1 cellular context compared by ENCODE assay signal in the genomic region with DNA sequence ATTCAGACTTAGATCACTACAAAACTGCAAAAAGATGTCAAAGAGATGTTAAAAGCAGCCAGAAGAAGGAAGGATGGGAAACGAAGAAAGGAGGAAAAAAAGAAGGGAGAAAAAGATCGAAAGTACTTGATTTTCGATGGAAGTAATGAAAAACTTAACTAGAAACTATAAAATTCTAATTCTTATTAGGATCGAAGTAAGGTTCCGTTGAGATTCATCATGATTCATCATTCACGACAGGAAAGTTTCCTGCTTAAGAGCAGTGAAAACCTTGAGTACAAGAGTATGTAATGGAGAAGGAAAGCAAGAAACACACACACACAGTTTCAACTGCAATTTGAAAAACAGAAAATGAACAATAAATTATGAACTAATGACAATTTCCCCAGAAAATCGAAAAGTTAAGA.
TF ChIP-seq lines count a peak whose summit lies in the region.

No MANE protein-coding gene starts in this region.

TF ChIP-seq in GM23338, 12 proteins besides CTCF, POLR2A, EP300 and RAD21 (continued from another document):
- TF ChIP-seq, protein P1, sequence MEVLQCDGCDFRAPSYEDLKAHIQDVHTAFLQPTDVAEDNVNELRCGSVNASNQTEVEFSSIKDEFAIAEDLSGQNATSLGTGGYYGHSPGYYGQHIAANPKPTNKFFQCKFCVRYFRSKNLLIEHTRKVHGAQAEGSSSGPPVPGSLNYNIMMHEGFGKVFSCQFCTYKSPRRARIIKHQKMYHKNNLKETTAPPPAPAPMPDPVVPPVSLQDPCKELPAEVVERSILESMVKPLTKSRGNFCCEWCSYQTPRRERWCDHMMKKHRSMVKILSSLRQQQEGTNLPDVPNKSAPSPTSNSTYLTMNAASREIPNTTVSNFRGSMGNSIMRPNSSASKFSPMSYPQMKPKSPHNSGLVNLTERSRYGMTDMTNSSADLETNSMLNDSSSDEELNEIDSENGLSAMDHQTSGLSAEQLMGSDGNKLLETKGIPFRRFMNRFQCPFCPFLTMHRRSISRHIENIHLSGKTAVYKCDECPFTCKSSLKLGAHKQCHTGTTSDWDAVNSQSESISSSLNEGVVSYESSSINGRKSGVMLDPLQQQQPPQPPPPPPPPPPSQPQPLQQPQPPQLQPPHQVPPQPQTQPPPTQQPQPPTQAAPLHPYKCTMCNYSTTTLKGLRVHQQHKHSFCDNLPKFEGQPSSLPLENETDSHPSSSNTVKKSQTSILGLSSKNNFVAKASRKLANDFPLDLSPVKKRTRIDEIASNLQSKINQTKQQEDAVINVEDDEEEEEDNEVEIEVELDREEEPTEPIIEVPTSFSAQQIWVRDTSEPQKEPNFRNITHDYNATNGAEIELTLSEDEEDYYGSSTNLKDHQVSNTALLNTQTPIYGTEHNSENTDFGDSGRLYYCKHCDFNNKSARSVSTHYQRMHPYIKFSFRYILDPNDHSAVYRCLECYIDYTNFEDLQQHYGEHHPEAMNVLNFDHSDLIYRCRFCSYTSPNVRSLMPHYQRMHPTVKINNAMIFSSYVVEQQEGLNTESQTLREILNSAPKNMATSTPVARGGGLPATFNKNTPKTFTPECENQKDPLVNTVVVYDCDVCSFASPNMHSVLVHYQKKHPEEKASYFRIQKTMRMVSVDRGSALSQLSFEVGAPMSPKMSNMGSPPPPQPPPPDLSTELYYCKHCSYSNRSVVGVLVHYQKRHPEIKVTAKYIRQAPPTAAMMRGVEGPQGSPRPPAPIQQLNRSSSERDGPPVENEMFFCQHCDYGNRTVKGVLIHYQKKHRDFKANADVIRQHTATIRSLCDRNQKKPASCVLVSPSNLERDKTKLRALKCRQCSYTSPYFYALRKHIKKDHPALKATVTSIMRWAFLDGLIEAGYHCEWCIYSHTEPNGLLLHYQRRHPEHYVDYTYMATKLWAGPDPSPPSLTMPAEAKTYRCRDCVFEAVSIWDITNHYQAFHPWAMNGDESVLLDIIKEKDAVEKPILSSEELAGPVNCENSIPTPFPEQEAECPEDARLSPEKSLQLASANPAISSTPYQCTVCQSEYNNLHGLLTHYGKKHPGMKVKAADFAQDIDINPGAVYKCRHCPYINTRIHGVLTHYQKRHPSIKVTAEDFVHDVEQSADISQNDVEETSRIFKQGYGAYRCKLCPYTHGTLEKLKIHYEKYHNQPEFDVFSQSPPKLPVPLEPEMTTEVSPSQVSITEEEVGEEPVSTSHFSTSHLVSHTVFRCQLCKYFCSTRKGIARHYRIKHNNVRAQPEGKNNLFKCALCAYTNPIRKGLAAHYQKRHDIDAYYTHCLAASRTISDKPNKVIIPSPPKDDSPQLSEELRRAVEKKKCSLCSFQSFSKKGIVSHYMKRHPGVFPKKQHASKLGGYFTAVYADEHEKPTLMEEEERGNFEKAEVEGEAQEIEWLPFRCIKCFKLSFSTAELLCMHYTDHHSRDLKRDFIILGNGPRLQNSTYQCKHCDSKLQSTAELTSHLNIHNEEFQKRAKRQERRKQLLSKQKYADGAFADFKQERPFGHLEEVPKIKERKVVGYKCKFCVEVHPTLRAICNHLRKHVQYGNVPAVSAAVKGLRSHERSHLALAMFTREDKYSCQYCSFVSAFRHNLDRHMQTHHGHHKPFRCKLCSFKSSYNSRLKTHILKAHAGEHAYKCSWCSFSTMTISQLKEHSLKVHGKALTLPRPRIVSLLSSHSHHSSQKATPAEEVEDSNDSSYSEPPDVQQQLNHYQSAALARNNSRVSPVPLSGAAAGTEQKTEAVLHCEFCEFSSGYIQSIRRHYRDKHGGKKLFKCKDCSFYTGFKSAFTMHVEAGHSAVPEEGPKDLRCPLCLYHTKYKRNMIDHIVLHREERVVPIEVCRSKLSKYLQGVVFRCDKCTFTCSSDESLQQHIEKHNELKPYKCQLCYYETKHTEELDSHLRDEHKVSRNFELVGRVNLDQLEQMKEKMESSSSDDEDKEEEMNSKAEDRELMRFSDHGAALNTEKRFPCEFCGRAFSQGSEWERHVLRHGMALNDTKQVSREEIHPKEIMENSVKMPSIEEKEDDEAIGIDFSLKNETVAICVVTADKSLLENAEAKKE (CRISPR knock-in tag; IDR thresholded peaks at IDR 0.05): no peak
- TF ChIP-seq, protein P2, sequence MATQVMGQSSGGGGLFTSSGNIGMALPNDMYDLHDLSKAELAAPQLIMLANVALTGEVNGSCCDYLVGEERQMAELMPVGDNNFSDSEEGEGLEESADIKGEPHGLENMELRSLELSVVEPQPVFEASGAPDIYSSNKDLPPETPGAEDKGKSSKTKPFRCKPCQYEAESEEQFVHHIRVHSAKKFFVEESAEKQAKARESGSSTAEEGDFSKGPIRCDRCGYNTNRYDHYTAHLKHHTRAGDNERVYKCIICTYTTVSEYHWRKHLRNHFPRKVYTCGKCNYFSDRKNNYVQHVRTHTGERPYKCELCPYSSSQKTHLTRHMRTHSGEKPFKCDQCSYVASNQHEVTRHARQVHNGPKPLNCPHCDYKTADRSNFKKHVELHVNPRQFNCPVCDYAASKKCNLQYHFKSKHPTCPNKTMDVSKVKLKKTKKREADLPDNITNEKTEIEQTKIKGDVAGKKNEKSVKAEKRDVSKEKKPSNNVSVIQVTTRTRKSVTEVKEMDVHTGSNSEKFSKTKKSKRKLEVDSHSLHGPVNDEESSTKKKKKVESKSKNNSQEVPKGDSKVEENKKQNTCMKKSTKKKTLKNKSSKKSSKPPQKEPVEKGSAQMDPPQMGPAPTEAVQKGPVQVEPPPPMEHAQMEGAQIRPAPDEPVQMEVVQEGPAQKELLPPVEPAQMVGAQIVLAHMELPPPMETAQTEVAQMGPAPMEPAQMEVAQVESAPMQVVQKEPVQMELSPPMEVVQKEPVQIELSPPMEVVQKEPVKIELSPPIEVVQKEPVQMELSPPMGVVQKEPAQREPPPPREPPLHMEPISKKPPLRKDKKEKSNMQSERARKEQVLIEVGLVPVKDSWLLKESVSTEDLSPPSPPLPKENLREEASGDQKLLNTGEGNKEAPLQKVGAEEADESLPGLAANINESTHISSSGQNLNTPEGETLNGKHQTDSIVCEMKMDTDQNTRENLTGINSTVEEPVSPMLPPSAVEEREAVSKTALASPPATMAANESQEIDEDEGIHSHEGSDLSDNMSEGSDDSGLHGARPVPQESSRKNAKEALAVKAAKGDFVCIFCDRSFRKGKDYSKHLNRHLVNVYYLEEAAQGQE (IDR thresholded peaks at IDR 0.05; ENCODE audit: unreplicated experiment): no peak
- no peak for TF ChIP-seq JUNB (IDR thresholded peaks at IDR 0.05; ENCODE audit: unreplicated experiment)
- TF ChIP-seq, protein P3, sequence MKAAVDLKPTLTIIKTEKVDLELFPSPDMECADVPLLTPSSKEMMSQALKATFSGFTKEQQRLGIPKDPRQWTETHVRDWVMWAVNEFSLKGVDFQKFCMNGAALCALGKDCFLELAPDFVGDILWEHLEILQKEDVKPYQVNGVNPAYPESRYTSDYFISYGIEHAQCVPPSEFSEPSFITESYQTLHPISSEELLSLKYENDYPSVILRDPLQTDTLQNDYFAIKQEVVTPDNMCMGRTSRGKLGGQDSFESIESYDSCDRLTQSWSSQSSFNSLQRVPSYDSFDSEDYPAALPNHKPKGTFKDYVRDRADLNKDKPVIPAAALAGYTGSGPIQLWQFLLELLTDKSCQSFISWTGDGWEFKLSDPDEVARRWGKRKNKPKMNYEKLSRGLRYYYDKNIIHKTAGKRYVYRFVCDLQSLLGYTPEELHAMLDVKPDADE (IDR thresholded peaks at IDR 0.05): no peak
